ENCODE assay signal across 20 cellular contexts in the genomic region with DNA sequence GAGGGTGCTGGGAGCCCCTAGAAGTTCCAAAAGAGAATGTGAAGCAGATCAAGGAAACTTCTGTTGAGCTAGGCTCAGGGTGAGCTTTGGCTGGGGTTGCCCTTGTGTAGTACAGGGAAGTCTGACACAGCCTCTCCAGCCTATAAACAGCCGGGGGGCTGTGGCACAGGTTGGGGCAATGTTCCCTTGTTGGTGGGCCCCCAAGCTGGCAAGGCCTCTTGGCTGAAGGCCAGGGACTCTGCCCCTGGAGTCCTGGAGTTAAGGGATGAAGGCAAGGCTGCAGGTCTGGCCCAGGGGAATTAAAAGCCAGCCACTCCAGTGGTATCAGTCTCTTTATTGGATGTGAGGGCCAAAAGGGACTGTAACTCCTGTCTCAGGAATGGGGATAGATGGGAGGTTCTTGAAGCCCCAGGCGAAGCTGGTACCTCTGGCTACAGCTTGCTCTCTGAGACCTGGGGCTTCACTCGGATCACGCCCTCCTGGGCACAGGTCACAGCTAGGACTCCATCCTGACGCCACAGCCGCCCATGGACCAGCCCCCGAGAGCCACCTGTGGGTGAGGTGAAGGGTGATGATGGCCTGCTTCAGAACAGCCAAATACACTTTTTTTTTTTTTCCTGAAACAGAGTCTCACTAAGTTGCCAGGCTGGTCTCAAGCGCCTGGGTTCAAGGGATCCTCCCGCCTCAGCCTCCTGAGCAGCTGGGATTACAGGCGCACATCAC. TPM values are rescaled to one million over a fixed set of nuclear protein-coding genes. Genes with fewer than 3 reads are reported as not detected.
DNase-seq lines count a peak whose midpoint lies in the region; FAIRE-seq and TF ChIP-seq lines count a peak whose summit lies in the region.
"Had no signal": no experiment of that assay in that cellular context is flagged by ENCODE, and none has a peak within 500 bp of the region (broad histone marks: within the 10 kb centered on the region; RNA-seq: fewer than 3 reads in every experiment).

No MANE protein-coding gene starts in this region.

- FAIRE-seq in GM19239 (lab: Jason Lieb, UNC): no peak
- FAIRE-seq: D721Med, G401.6 had no signal

- H3K9me3 ChIP-seq in esophagus muscularis mucosa (no peaks in the 10 kb centered on the region), neutrophil (no peaks in the 10 kb centered on the region), thyroid gland (no peaks in the 10 kb centered on the region)

- peaks cover 22 to 65% (median 46%) of the 10 kb centered on the region in 4 donors for H3K4me1 ChIP-seq in esophagus muscularis mucosa
- no peaks in the 10 kb centered on the region for H3K4me1 ChIP-seq in neutrophil (ENCODE audit: control insufficient read depth in 1 of 2, insufficient read depth in 1 of 2, low read depth in 1 of 2, low read length in 1 of 2)
- H3K4me1 ChIP-seq in thyroid gland: peaks cover 15 to 25% of the 10 kb centered on the region in 2 donors

- DNase-seq in DMS 273 (lab: John Stamatoyannopoulos, UW; ENCODE audit: unreplicated experiment) (peak; percentile 41), DMS 273 treated with DMSO at 0.1 percent for 48 hours (lab: John Stamatoyannopoulos, UW) (no peak), esophagus muscularis mucosa (ENCODE audit: extremely low spot score) (no peak), thyroid gland (no peak), HuH-7 (ENCODE audit: low spot score) (no peak), GM19239 (ENCODE audit: insufficient read length, low spot score) (no peak)
- no peak for DNase-seq in activated naive CD4-positive, alpha-beta T cell treated with anti-CD3 and anti-CD28 coated beads, Interleukin-2, amount 50 U/mL, for 16 hours
- DNase-seq: cerebellar nuclear complex; effector memory CD8-positive, alpha-beta T cell; islet precursor cell; KG1; midbrain; NCI-H1092 treated with DMSO at 0.1 percent for 48 hours; PC-9 had no signal

- TF ChIP-seq EP300 in esophagus muscularis mucosa (IDR thresholded peaks at IDR 0.05): no peak

- 85% methylated on average over 9 of the region's 10 CpGs for WGBS in esophagus muscularis mucosa
- WGBS in thyroid gland, 2 donors: 82 to 88% methylated on average over 6 of the region's 10 CpGs

- intact Hi-C loops in esophagus muscularis mucosa (cut with DNase I) (no loop called here), thyroid gland (cut with DNase I) (no loop called here)

- no peak for TF ChIP-seq POLR2A in esophagus muscularis mucosa (IDR thresholded peaks at IDR 0.05; ENCODE audit: low read depth)
- TF ChIP-seq POLR2A in thyroid gland (IDR thresholded peaks at IDR 0.05): no peak

- TF ChIP-seq CTCF in esophagus muscularis mucosa (IDR thresholded peaks at IDR 0.05): no peak
- TF ChIP-seq CTCF in neutrophil (IDR thresholded peaks at IDR 0.05): no peak
- TF ChIP-seq CTCF in thyroid gland (IDR thresholded peaks at IDR 0.05): no peak

- H3K36me3 ChIP-seq in esophagus muscularis mucosa (peaks cover 32 to 96% (median 78%) of the 10 kb centered on the region in 4 donors), neutrophil (peaks cover 72% of the 10 kb centered on the region), thyroid gland (peaks cover 34 to 40% of the 10 kb centered on the region in 2 donors)

- H3K27ac ChIP-seq in esophagus muscularis mucosa (replicated peaks in 1 of 4) (peak overlapping the region; percentile 50 to 70 (median 65)), neutrophil (peak overlapping the region; percentile 54), thyroid gland (peak overlapping the region in 2 of 3 donors; percentile 47 to 59)
- H3K27ac ChIP-seq: 22Rv1, hepatocyte, PC-9 had no signal

- H3K4me3 ChIP-seq in esophagus muscularis mucosa (no peak overlapping the region), neutrophil (ENCODE audit: low read depth in 1 of 2, low read length in 1 of 2) (no peak overlapping the region), thyroid gland (replicated peaks in 1 of 3) (no peak overlapping the region)
- H3K4me3 ChIP-seq: hepatocyte, PC-9 had no signal

- H3K27me3 ChIP-seq in esophagus muscularis mucosa (no peaks in the 10 kb centered on the region), neutrophil (no peaks in the 10 kb centered on the region), thyroid gland (no peaks in the 10 kb centered on the region)
- H3K27me3 ChIP-seq: hepatocyte had no signal

RNA-seq across cellular contexts. Expression of a gene that starts 8.0 kb away (rescaled TPM):
- total RNA-seq in esophagus muscularis mucosa: 10 to 100 TPM; 54.0 to 78.5 (median 63.5) TPM
- 10 to 100 TPM; 41.5 to 54.9 (median 48.8) TPM for total RNA-seq in thyroid gland

RNA-seq across cellular contexts. Expression of a gene that starts 14.5 kb away (rescaled TPM):
- total RNA-seq in esophagus muscularis mucosa: 1 to 10 TPM in 3 of 4 donors, under 1 TPM in 1; 0.46 to 3.1 (median 1.8) TPM
- total RNA-seq in thyroid gland: 1 to 10 TPM in 1 of 4 donors, not detected in 3; 1.4 TPM
- total RNA-seq: activated T-helper 2 cell treated with anti-CD3 and anti-CD28 coated beads, Interferon-gamma antibody, Interleukin-2, Interleukin-4, amounts not matched to agents 10 μg/mL and 5 μg/mL and 100 μg/mL, durations not matched to agents 14 hours and 24 hours and 36 hours; PC-9 had no signal

RNA-seq across cellular contexts. Expression of a gene that starts 15.6 kb away (rescaled TPM):
- total RNA-seq in esophagus muscularis mucosa (10 to 100 TPM; 30.0 to 41.9 (median 33.7) TPM), thyroid gland (10 to 100 TPM; 36.3 to 73.8 (median 50.6) TPM)

RNA-seq across cellular contexts. Expression of a gene that starts 15.8 kb away (rescaled TPM):
- 1 to 10 TPM; 2.1 to 5.4 (median 4.0) TPM for total RNA-seq in esophagus muscularis mucosa
- 1 to 10 TPM; 2.2 to 4.5 (median 3.9) TPM for total RNA-seq in thyroid gland

RNA-seq across cellular contexts. Expression of a gene that starts 29.1 kb away (rescaled TPM):
- total RNA-seq in esophagus muscularis mucosa: 1 to 10 TPM in 1 of 4 donors, under 1 TPM in 2, not detected in 1; 0.83 to 2.7 (median 0.91) TPM
- 1 to 10 TPM in 2 of 4 donors, under 1 TPM in 1, not detected in 1; 0.45 to 5.8 (median 2.6) TPM for total RNA-seq in thyroid gland
